Comparison of ENCODE assay signal across 1 cellular context in genomic region chr20:22453244-22454080, GRCh38.
TF ChIP-seq lines count a peak whose summit lies in the region.

No MANE protein-coding gene starts in this region.

TF ChIP-seq in SK-N-SH treated with all-trans-retinoic acid at 6 μM for 48 hours, 23 proteins besides CTCF, POLR2A, EP300 and RAD21 (continued from another document):
- no peak for TF ChIP-seq CREB5 (CRISPR knock-in tag; IDR thresholded peaks at IDR 0.05; ENCODE audit: low read depth)
- TF ChIP-seq POU6F1 (CRISPR knock-in tag; IDR thresholded peaks at IDR 0.05; ENCODE audit: borderline replicate concordance, low read depth), result no peak
